Comparison of ENCODE assay signal across 22 cellular contexts in the genomic region with DNA sequence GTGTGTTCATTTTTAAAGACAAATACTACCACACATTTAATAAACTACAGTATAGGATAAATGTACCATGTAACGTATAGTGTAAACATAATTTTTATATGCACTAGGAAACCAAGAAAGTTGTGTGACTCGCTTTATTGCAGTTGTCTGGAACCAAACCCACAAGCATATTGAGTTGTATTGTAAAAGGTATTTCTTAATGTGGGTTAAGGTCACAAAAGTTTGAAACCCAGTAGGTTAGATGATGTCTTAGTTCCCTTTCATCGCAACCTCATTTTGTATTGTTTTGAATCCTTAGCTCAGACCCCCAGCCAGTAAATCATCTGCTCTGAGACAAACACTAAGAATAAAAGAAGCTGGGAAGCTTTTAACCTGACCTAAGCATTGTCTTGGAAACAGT.
"Had no signal": no experiment of that assay in that cellular context is flagged by ENCODE, and none has a peak within 500 bp of the region (broad histone marks: within the 10 kb centered on the region; RNA-seq: fewer than 3 reads in every experiment).

No MANE protein-coding gene starts in this region.

- H3K9me3 Mint-ChIP-seq: activated CD4-positive, alpha-beta T cell treated with anti-CD3 and anti-CD28 coated beads, Interleukin-2, amount 10 ng/mL, durations not matched to agents 7 days and 5 days; activated T-helper 17 cell treated with anti-CD3 and anti-CD28 coated beads, Interleukin-2, amount 50 U/mL, for 72 hours; immature natural killer cell; stimulated activated effector memory CD8-positive, alpha-beta T cell treated with anti-CD3 and anti-CD28 coated beads, Interleukin-12 subunit alpha, Interleukin-12 subunit beta, amount 100 ng/mL, for 72 hours had no signal

- H3K4me3 ChIP-seq: dorsolateral prefrontal cortex, hepatocyte, left ventricle myocardium inferior, upper lobe of right lung had no signal

- H3K36me3 ChIP-seq: left ventricle myocardium inferior, neutrophil, upper lobe of right lung had no signal

- DNase-seq: activated CD4-positive, alpha-beta T cell treated with anti-CD3 and anti-CD28 coated beads, Interleukin-2, amount 10 ng/mL, durations not matched to agents 7 days and 5 days; activated CD8-positive, alpha-beta T cell treated with anti-CD3 and anti-CD28 coated beads, Interleukin-2, amount 10 ng/mL, durations not matched to agents 7 days and 5 days; activated naive CD4-positive, alpha-beta T cell; activated naive CD8-positive, alpha-beta T cell treated with anti-CD3 and anti-CD28 coated beads for 36 hours; central memory CD4-positive, alpha-beta T cell; dorsolateral prefrontal cortex; glutamatergic neuron; kidney glomerular epithelial cell; left ventricle myocardium inferior; right cardiac atrium; stimulated activated CD4-positive, alpha-beta T cell treated with anti-CD3 and anti-CD28 coated beads, Interleukin-1b, Interleukin-23, amount 100 ng/mL, for 48 hours; upper lobe of right lung had no signal

- ATAC-seq: activated CD4-positive, CD25-positive, alpha-beta regulatory T cell treated with anti-CD3 and anti-CD28 coated beads, Interleukin-2, amount 50 U/mL, for 24 hours; activated CD8-positive, alpha-beta T cell treated with anti-CD3 and anti-CD28 coated beads, Interleukin-2, amount 10 ng/mL, durations not matched to agents 7 days and 5 days; activated T-helper 17 cell treated with anti-CD3 and anti-CD28 coated beads, Interleukin-2, amount 50 U/mL, for 72 hours; esophagus mucosa; naive thymus-derived CD8-positive, alpha-beta T cell; right cardiac atrium; stimulated activated effector memory CD8-positive, alpha-beta T cell treated with anti-CD3 and anti-CD28 coated beads, Interleukin-12 subunit alpha, Interleukin-12 subunit beta, amount 100 ng/mL, for 72 hours; upper lobe of right lung had no signal

- H3K4me1 Mint-ChIP-seq: activated T-helper 17 cell treated with anti-CD3 and anti-CD28 coated beads, Interleukin-2, amount 50 U/mL, for 72 hours had no signal

- H3K27ac Mint-ChIP-seq: activated CD4-positive, alpha-beta T cell treated with anti-CD3 and anti-CD28 coated beads, Interleukin-2, amount 10 ng/mL, durations not matched to agents 7 days and 5 days; activated CD8-positive, alpha-beta T cell treated with anti-CD3 and anti-CD28 coated beads, Interleukin-2, amount 10 ng/mL, durations not matched to agents 7 days and 5 days; activated naive CD8-positive, alpha-beta T cell treated with anti-CD3 and anti-CD28 coated beads for 36 hours; activated T-helper 17 cell treated with anti-CD3 and anti-CD28 coated beads, Interleukin-2, amount 50 U/mL, for 72 hours; stimulated activated effector memory CD8-positive, alpha-beta T cell treated with anti-CD3 and anti-CD28 coated beads, Interleukin-12 subunit alpha, Interleukin-12 subunit beta, amount 100 ng/mL, for 72 hours had no signal

- H3K27ac ChIP-seq: dorsolateral prefrontal cortex, hepatocyte, neutrophil, parathyroid adenoma, upper lobe of right lung, VCaP had no signal

- H3K36me3 Mint-ChIP-seq: activated naive CD8-positive, alpha-beta T cell treated with anti-CD3 and anti-CD28 coated beads for 36 hours; immature natural killer cell; stimulated activated effector memory CD8-positive, alpha-beta T cell treated with anti-CD3 and anti-CD28 coated beads, Interleukin-12 subunit alpha, Interleukin-12 subunit beta, amount 100 ng/mL, for 72 hours had no signal

- H3K9me3 ChIP-seq: left ventricle myocardium inferior, neutrophil, upper lobe of right lung had no signal

- H2AFZ ChIP-seq: hepatocyte, parathyroid adenoma had no signal

- H3K27me3 ChIP-seq: dorsolateral prefrontal cortex, hepatocyte, neutrophil, upper lobe of right lung had no signal

- H3K4me2 ChIP-seq: hepatocyte had no signal

- H3K4me3 Mint-ChIP-seq: activated CD4-positive, alpha-beta T cell treated with anti-CD3 and anti-CD28 coated beads, Interleukin-2, amount 10 ng/mL, durations not matched to agents 7 days and 5 days; activated CD8-positive, alpha-beta T cell treated with anti-CD3 and anti-CD28 coated beads, Interleukin-2, amount 10 ng/mL, durations not matched to agents 7 days and 5 days; activated naive CD8-positive, alpha-beta T cell treated with anti-CD3 and anti-CD28 coated beads for 36 hours; activated T-helper 17 cell treated with anti-CD3 and anti-CD28 coated beads, Interleukin-2, amount 50 U/mL, for 72 hours; stimulated activated effector memory CD8-positive, alpha-beta T cell treated with anti-CD3 and anti-CD28 coated beads, Interleukin-12 subunit alpha, Interleukin-12 subunit beta, amount 100 ng/mL, for 72 hours had no signal
